10 cellular contexts compared by ENCODE assay signal in genomic region chr10:132632851-132633684, GRCh38.
DNase-seq lines count a peak whose midpoint lies in the region; ATAC-seq and TF ChIP-seq lines count a peak whose summit lies in the region.
"Had no signal": no experiment of that assay in that cellular context is flagged by ENCODE, and none has a peak within 500 bp of the region (broad histone marks: within the 10 kb centered on the region; RNA-seq: fewer than 3 reads in every experiment).

No MANE protein-coding gene starts in this region.

- H3K4me3 ChIP-seq in PC-3 (ENCODE audit: low read length) (no peak overlapping the region), esophagus squamous epithelium (no peak overlapping the region), mucosa of descending colon (no peak overlapping the region), upper lobe of left lung (no peak overlapping the region)

- H3K4me2 ChIP-seq in PC-3 (ENCODE audit: low read length): no peak overlapping the region

- WGBS in esophagus squamous epithelium, 2 donors: 69 to 82% methylated on average over 15 to 16 of the region's 19 CpGs
- 83 to 87% methylated on average over 18 to 19 of the region's 19 CpGs for WGBS in upper lobe of left lung, 2 donors

- CTCF ChIA-PET in PC-3 (lab: Charles Lee): interaction anchor here (0.7 kb wide), 1 partner anchor 93 kb away, joined by 3 read pairs; no protein-coding TSS in a partner anchor

- POLR2A ChIA-PET in PC-3 (lab: Charles Lee; ENCODE audit: unreplicated experiment): no interaction called here

- H3K36me3 ChIP-seq in PC-3 (ENCODE audit: low read depth, low read length) (no peaks in the 10 kb centered on the region), esophagus squamous epithelium (no peaks in the 10 kb centered on the region), mucosa of descending colon (ENCODE audit: low read depth) (no peaks in the 10 kb centered on the region), upper lobe of left lung (no peaks in the 10 kb centered on the region)

- H3K9me2 ChIP-seq in PC-3 (replicated peaks; ENCODE audit: low read length): no peaks in the 10 kb centered on the region

- H3K9me3 ChIP-seq in PC-3 (ENCODE audit: low read length) (no peaks in the 10 kb centered on the region), esophagus squamous epithelium (no peaks in the 10 kb centered on the region), mucosa of descending colon (no peaks in the 10 kb centered on the region), upper lobe of left lung (no peaks in the 10 kb centered on the region)

- no TSS peak for BruUV-seq in PC-3 (replicated peaks; lab: Mats Ljungman, UMichigan)

- DNase-seq in PC-3 (peak; percentile 11), esophagus squamous epithelium (lab: John Stamatoyannopoulos, UW) (no peak), mucosa of descending colon (peak in 2 of 3 donors; percentile 25 to 42), upper lobe of left lung (peak in 1 of 2 donors; percentile 15), NCI-H526 (lab: John Stamatoyannopoulos, UW) (no peak), NCI-H1417 (lab: John Stamatoyannopoulos, UW) (no peak)
- DNase-seq: NCI-H1417 treated with DMSO at 0.1 percent for 48 hours; stimulated activated CD8-positive, alpha-beta memory T cell treated with anti-CD3 and anti-CD28 coated beads, Interleukin-4, amount 100 ng/mL, for 48 hours had no signal

- TF ChIP-seq POLR2A in esophagus squamous epithelium (IDR thresholded peaks at IDR 0.05) (no peak), upper lobe of left lung (IDR thresholded peaks at IDR 0.05) (no peak)

- H3K9ac ChIP-seq in PC-3 (ENCODE audit: low read length): no peak overlapping the region

- intact Hi-C loops in PC-3 (cut with micrococcal nuclease) (no loop called here), esophagus squamous epithelium (cut with DNase I) (loop anchor here (10.0 kb wide), 2 partner anchors 98 to 238 kb away; partner anchors contain the start of genes INPP5A and PWWP2B), mucosa of descending colon (cut with DNase I, micrococcal nuclease) (loop anchor here in 1 of 2 donors (10.0 kb wide), 1 partner anchor 248 kb away; no protein-coding TSS in a partner anchor)

- TF ChIP-seq CTCF in PC-3 (conservative IDR thresholded peaks at IDR 0.05; ENCODE audit: low read depth, low read length) (no peak), esophagus squamous epithelium (IDR thresholded peaks at IDR 0.05) (no peak), mucosa of descending colon (IDR thresholded peaks at IDR 0.05) (no peak), upper lobe of left lung (IDR thresholded peaks at IDR 0.05) (no peak)

- H3K27ac ChIP-seq in PC-3 (ENCODE audit: low read length) (no peak overlapping the region), esophagus squamous epithelium (peak overlapping the region; percentile 61 to 91 (median 82)), upper lobe of left lung (peak overlapping the region; percentile 35 to 79 (median 70))

- no peaks in the 10 kb centered on the region for H4K20me1 ChIP-seq in PC-3 (ENCODE audit: low read length)

- H3K4me1 ChIP-seq in PC-3 (ENCODE audit: insufficient read depth, low read length) (peaks cover 7% of the 10 kb centered on the region), esophagus squamous epithelium (peaks cover 19 to 89% (median 55%) of the 10 kb centered on the region in 3 donors), mucosa of descending colon (ENCODE audit: low read depth) (peaks cover 17% of the 10 kb centered on the region), upper lobe of left lung (peaks cover 49 to 69% (median 63%) of the 10 kb centered on the region in 4 donors)

- ATAC-seq in PC-3 (peak; percentile 44), mucosa of descending colon (no peak), upper lobe of left lung (ENCODE audit: low FRiP score in 2 of 2) (no peak), HG02798 (IDR thresholded peaks at IDR 0.05; ENCODE audit: poor library complexity, unreplicated experiment) (no peak)
- ATAC-seq: HCT116 had no signal

- TF ChIP-seq EP300 in upper lobe of left lung (IDR thresholded peaks at IDR 0.05): no peak

- no peaks in the 10 kb centered on the region for H3F3A ChIP-seq in PC-3 (ENCODE audit: low read length, unreplicated experiment)

- H3K27me3 ChIP-seq in PC-3 (ENCODE audit: low read length): no peaks in the 10 kb centered on the region
- H3K27me3 ChIP-seq in esophagus squamous epithelium: no peaks in the 10 kb centered on the region
- no peaks in the 10 kb centered on the region for H3K27me3 ChIP-seq in upper lobe of left lung

- peaks cover 2% of the 10 kb centered on the region; the same call in 1 of the 2 replicates for H3K79me2 ChIP-seq in PC-3 (ENCODE audit: low read length)

- no peak overlapping the region for H2AFZ ChIP-seq in PC-3 (ENCODE audit: low read length)

Comparison
In these comparisons a context has a peak if more than half of its experiments do, and no peak if none do; other contexts are left out.
1. DNase-seq: peak in PC-3 (single experiment) and mucosa of descending colon (2 of 3); none in esophagus squamous epithelium (single experiment), NCI-H526 (0 of 2) and NCI-H1417 (0 of 3).